ENCODE assay signal across 15 cellular contexts in the genomic region with DNA sequence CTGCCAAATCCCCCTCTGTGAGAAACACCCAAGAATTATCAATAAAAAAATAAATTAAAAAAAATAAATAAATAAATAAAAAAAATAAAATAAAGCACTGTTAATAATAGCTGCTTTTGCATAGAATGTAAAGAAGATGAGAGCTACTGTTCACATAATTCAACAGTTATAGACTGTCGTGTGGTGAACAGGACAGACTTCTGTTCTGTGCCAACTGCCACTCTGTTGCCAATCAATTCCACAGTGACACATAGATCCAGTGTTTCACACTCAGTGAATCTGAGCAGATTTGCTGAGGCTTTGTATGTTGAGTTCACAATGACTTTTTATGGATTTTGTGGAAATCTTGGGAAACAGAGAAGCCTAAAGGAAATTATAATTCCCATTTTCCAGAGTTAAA. TPM values are rescaled to one million over a fixed set of nuclear protein-coding genes. Genes with fewer than 3 reads are reported as not detected.
DNase-seq lines count a peak whose midpoint lies in the region; ATAC-seq and TF ChIP-seq lines count a peak whose summit lies in the region.
"Had no signal": no experiment of that assay in that cellular context is flagged by ENCODE, and none has a peak within 500 bp of the region (broad histone marks: within the 10 kb centered on the region; RNA-seq: fewer than 3 reads in every experiment).

No MANE protein-coding gene starts in this region.

- intact Hi-C loops in OCI-LY7 (cut with micrococcal nuclease; ENCODE audit: unreplicated experiment) = loop anchor here (5.0 kb wide), 1 partner anchor 125 kb away; the partner anchor contains the start of gene RRP12

- no peak overlapping the region for H3K4me3 Mint-ChIP-seq in activated CD4-positive, alpha-beta T cell treated with anti-CD3 and anti-CD28 coated beads, Interleukin-2, amount 10 ng/mL, durations not matched to agents 7 days and 5 days
- H3K4me3 Mint-ChIP-seq: CD8-positive, alpha-beta T cell; T-helper 17 cell had no signal

- no peak overlapping the region; the same call in 1 of the 2 replicates for H2AFZ ChIP-seq in OCI-LY7 (ENCODE audit: low read length)

- H3K9me2 ChIP-seq in DOHH2 (replicated peaks; ENCODE audit: control insufficient read depth, low read length) (no peaks in the 10 kb centered on the region), OCI-LY7 (ENCODE audit: insufficient read depth, low read length) (no peaks in the 10 kb centered on the region)

- DNase-seq in OCI-LY7 (ENCODE audit: low spot score) (peak; percentile 72), NCI-H2196 (lab: John Stamatoyannopoulos, UW; ENCODE audit: unreplicated experiment) (no peak), NCI-H524 (lab: John Stamatoyannopoulos, UW) (no peak)
- DNase-seq in activated CD4-positive, alpha-beta T cell treated with anti-CD3 and anti-CD28 coated beads, Interleukin-2, amount 10 ng/mL, durations not matched to agents 7 days and 5 days = no peak
- DNase-seq: ACHN; CD8-positive, alpha-beta T cell; NCI-H1930; NCI-H2171; NCI-H510A; T-helper 17 cell had no signal

- H3K4me2 ChIP-seq in DOHH2 (ENCODE audit: low read length) (peak overlapping the region; percentile 59), OCI-LY7 (ENCODE audit: low read length) (peak overlapping the region; percentile 93)

- H3K27ac ChIP-seq in DOHH2 (ENCODE audit: low read depth, low read length) (peak overlapping the region; percentile 9; the same call in 1 of the 2 replicates), KOPT-K1 (ENCODE audit: low read depth, low read length, poor library complexity, severe bottlenecking) (peak overlapping the region; percentile 12), OCI-LY7 (ENCODE audit: low read depth, low read length, poor library complexity, severe bottlenecking) (peak overlapping the region; percentile 94), neutrophil (peak overlapping the region; percentile 66)
- H3K27ac ChIP-seq: SK-N-MC had no signal

- peaks cover 9% of the 10 kb centered on the region for H3F3A ChIP-seq in DOHH2 (ENCODE audit: control insufficient read depth, insufficient read depth)

- H3K27me3 ChIP-seq in DOHH2 (ENCODE audit: control insufficient read depth, low read length) (no peaks in the 10 kb centered on the region), neutrophil (no peaks in the 10 kb centered on the region)

- BruUV-seq in OCI-LY7 (replicated peaks; lab: Mats Ljungman, UMichigan) = no TSS peak

- TF ChIP-seq CTCF in DOHH2 (IDR thresholded peaks at IDR 0.05; ENCODE audit: low read depth, low read length, poor library complexity, severe bottlenecking) (no peak), OCI-LY7 (conservative IDR thresholded peaks at IDR 0.05; ENCODE audit: low read length) (no peak), neutrophil (IDR thresholded peaks at IDR 0.05) (no peak)

- CTCF ChIA-PET in OCI-LY7 (lab: Charles Lee; ENCODE audit: unreplicated experiment) = interaction anchor here (1.1 kb wide), 1 partner anchor 56 kb away, joined by 3 read pairs; no protein-coding TSS in a partner anchor
- CTCF ChIA-PET in activated CD4-positive, alpha-beta T cell treated with anti-CD3 and anti-CD28 coated beads, Interleukin-2, amount 10 ng/mL, durations not matched to agents 7 days and 5 days (lab: Charles Lee) = no interaction called here

- H3K36me3 Mint-ChIP-seq in activated CD4-positive, alpha-beta T cell treated with anti-CD3 and anti-CD28 coated beads, Interleukin-2, amount 10 ng/mL, durations not matched to agents 7 days and 5 days (ENCODE audit: low read depth) = peaks cover 4% of the 10 kb centered on the region
- H3K36me3 Mint-ChIP-seq: CD8-positive, alpha-beta T cell had no signal

- peaks cover 71% of the 10 kb centered on the region for H3K79me2 ChIP-seq in DOHH2 (ENCODE audit: control insufficient read depth, low read length)
- H3K79me2 ChIP-seq in OCI-LY7 (ENCODE audit: insufficient read depth, low read depth, low read length) = peaks cover 74% of the 10 kb centered on the region

- peaks cover 24% of the 10 kb centered on the region for H3K4me1 ChIP-seq in DOHH2 (ENCODE audit: control insufficient read depth, low read length)
- H3K4me1 ChIP-seq in OCI-LY7 (ENCODE audit: insufficient read depth, low read length, poor library complexity, severe bottlenecking) = peaks cover 52% of the 10 kb centered on the region
- peaks cover 26 to 32% of the 10 kb centered on the region in 2 experiments for H3K4me1 ChIP-seq in neutrophil (ENCODE audit: control insufficient read depth in 1 of 2, insufficient read depth in 1 of 2, low read depth in 1 of 2, low read length in 1 of 2)

- POLR2A ChIA-PET in OCI-LY7 (lab: Charles Lee) = interaction anchor here (0.6 to 2.1 kb wide), 6 partner anchors 8 to 1983 kb away, joined by 3 to 14 read pairs (median 4); no protein-coding TSS in a partner anchor
- POLR2A ChIA-PET in activated CD4-positive, alpha-beta T cell treated with anti-CD3 and anti-CD28 coated beads, Interleukin-2, amount 10 ng/mL, durations not matched to agents 7 days and 5 days (lab: Charles Lee) = no interaction called here

- H3K36me3 ChIP-seq in DOHH2 (ENCODE audit: control insufficient read depth, low read length) (peaks cover 10% of the 10 kb centered on the region), KOPT-K1 (ENCODE audit: insufficient read depth, low read length) (peaks cover 5% of the 10 kb centered on the region; the same call in 1 of the 2 replicates), OCI-LY7 (ENCODE audit: insufficient read depth, low read length) (peaks cover 21% of the 10 kb centered on the region), neutrophil (no peaks in the 10 kb centered on the region)

- no peaks in the 10 kb centered on the region for H3K9me3 Mint-ChIP-seq in activated CD4-positive, alpha-beta T cell treated with anti-CD3 and anti-CD28 coated beads, Interleukin-2, amount 10 ng/mL, durations not matched to agents 7 days and 5 days
- H3K9me3 Mint-ChIP-seq: CD8-positive, alpha-beta T cell had no signal

- H3K4me3 ChIP-seq in DOHH2 (ENCODE audit: low read length) (peak overlapping the region; percentile 50), OCI-LY7 (ENCODE audit: low read depth, low read length, poor library complexity, severe bottlenecking) (peak overlapping the region; percentile 64), neutrophil (ENCODE audit: low read depth in 1 of 2, low read length in 1 of 2) (no peak overlapping the region)
- H3K4me3 ChIP-seq: SK-N-MC had no signal

- H3K27ac Mint-ChIP-seq in activated CD4-positive, alpha-beta T cell treated with anti-CD3 and anti-CD28 coated beads, Interleukin-2, amount 10 ng/mL, durations not matched to agents 7 days and 5 days = no peak overlapping the region
- H3K27ac Mint-ChIP-seq: CD8-positive, alpha-beta T cell; T-helper 17 cell had no signal

- H3K9me3 ChIP-seq in DOHH2 (ENCODE audit: control insufficient read depth, insufficient read depth, low read length) (no peaks in the 10 kb centered on the region), KOPT-K1 (ENCODE audit: insufficient read depth, low read length, poor library complexity, severe bottlenecking) (no peaks in the 10 kb centered on the region), OCI-LY7 (ENCODE audit: low read length) (peaks cover 9% of the 10 kb centered on the region; the same call in 1 of the 2 replicates), neutrophil (no peaks in the 10 kb centered on the region)

- H4K20me1 ChIP-seq in DOHH2 (ENCODE audit: control insufficient read depth, insufficient read depth, low read depth, low read length) = peaks cover 4% of the 10 kb centered on the region; the same call in 1 of the 2 replicates
- no peaks in the 10 kb centered on the region for H4K20me1 ChIP-seq in OCI-LY7 (ENCODE audit: insufficient read depth, low read length)

- no peaks in the 10 kb centered on the region for H3K27me3 Mint-ChIP-seq in activated CD4-positive, alpha-beta T cell treated with anti-CD3 and anti-CD28 coated beads, Interleukin-2, amount 10 ng/mL, durations not matched to agents 7 days and 5 days
- H3K27me3 Mint-ChIP-seq: T-helper 17 cell had no signal

- ATAC-seq in GM18520 (IDR thresholded peaks at IDR 0.05; ENCODE audit: unreplicated experiment) = no peak
- ATAC-seq: CD8-positive, alpha-beta T cell; T-helper 17 cell had no signal

- peaks cover 14% of the 10 kb centered on the region for H3K4me1 Mint-ChIP-seq in activated CD4-positive, alpha-beta T cell treated with anti-CD3 and anti-CD28 coated beads, Interleukin-2, amount 10 ng/mL, durations not matched to agents 7 days and 5 days

RNA-seq across cellular contexts. Expression of gene ARHGAP19, which starts 14.9 kb away (rescaled TPM):
- total RNA-seq in OCI-LY7 (2014; rRNA removed; shearing (Covaris generic)) = 33.3 and 34.1 TPM in 2 replicates
- 60.5 and 73.1 TPM in 2 replicates for total RNA-seq in OCI-LY7 (2022)
- 10 to 100 TPM; 56.6 to 58.5 TPM for total RNA-seq in activated CD4-positive, alpha-beta T cell treated with anti-CD3 and anti-CD28 coated beads, Interleukin-2, amount 10 ng/mL, durations not matched to agents 7 days and 5 days

RNA-seq across cellular contexts. Expression of gene FRAT1, which starts 41.5 kb away (rescaled TPM):
- total RNA-seq in OCI-LY7 (2014; rRNA removed; shearing (Covaris generic)) = 5.1 and 7.0 TPM in 2 replicates
- total RNA-seq in OCI-LY7 (2022) = 12.2 and 12.4 TPM in 2 replicates
- 1 to 10 TPM; 5.8 to 6.2 TPM for total RNA-seq in activated CD4-positive, alpha-beta T cell treated with anti-CD3 and anti-CD28 coated beads, Interleukin-2, amount 10 ng/mL, durations not matched to agents 7 days and 5 days

RNA-seq across cellular contexts. Expression of gene FRAT2, which starts 57.0 kb away (rescaled TPM):
- total RNA-seq in OCI-LY7 (2014; rRNA removed; shearing (Covaris generic)) = 9.3 and 12.3 TPM in 2 replicates
- total RNA-seq in OCI-LY7 (2022) = 18.3 and 18.4 TPM in 2 replicates
- 10 to 100 TPM in 1 of 2 experiments, 1 to 10 TPM in 1; 9.0 to 10.7 TPM for total RNA-seq in activated CD4-positive, alpha-beta T cell treated with anti-CD3 and anti-CD28 coated beads, Interleukin-2, amount 10 ng/mL, durations not matched to agents 7 days and 5 days

Comparison
In these comparisons a context has a peak if more than half of its experiments do, and no peak if none do; other contexts are left out.
1. H3K27ac ChIP-seq: peak in every context shown above with its lines; median percentile 94 in OCI-LY7; 66 in neutrophil; 12 in KOPT-K1; 9 in DOHH2.
2. H3K4me3 ChIP-seq: peak in DOHH2 (single experiment) and OCI-LY7 (single experiment); none in neutrophil (0 of 2).